13 cellular contexts compared by ENCODE assay signal in the genomic region with DNA sequence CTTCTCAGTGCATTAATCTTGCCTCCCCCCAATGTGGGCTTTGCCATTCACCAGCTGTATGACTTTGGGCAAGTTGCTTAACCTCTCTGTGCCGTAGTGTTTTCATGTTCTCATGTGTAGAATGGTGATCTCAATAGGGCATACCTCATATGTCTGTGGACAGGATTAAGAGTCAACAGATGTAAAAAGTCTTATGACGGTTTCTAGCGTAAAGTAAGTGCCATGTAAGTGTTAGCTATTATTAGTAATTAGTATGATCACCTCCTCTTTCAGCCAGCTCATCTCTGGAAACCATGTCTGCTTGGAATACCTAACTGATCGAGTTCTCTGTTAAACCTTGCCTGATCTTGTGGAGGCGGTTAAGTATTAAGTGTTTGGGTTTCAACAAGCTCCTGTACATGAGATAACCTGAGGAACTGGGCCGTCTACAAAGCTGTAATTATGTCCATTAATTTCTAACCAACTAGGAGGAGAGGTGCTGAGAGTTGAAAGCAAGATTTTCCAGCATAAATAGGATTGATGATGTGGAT.
DNase-seq lines count a peak whose midpoint lies in the region; ATAC-seq and TF ChIP-seq lines count a peak whose summit lies in the region.
"Had no signal": no experiment of that assay in that cellular context is flagged by ENCODE, and none has a peak within 500 bp of the region (broad histone marks: within the 10 kb centered on the region; RNA-seq: fewer than 3 reads in every experiment).

No MANE protein-coding gene starts in this region.

- peak overlapping the region; percentile 36 for H3K27ac Mint-ChIP-seq in central memory CD8-positive, alpha-beta T cell (ENCODE audit: low read depth)

- H3K27me3 Mint-ChIP-seq in central memory CD8-positive, alpha-beta T cell: no peaks in the 10 kb centered on the region

- H3K4me1 ChIP-seq in gastrocnemius medialis: peaks cover 9 to 13% of the 10 kb centered on the region in 2 donors

- H3K4me3 Mint-ChIP-seq in central memory CD8-positive, alpha-beta T cell: no peak overlapping the region

- H3K4me3 ChIP-seq in gastrocnemius medialis: no peak overlapping the region

- DNase-seq in central memory CD8-positive, alpha-beta T cell (ENCODE audit: low spot score in 2 of 2): no peak
- DNase-seq in gastrocnemius medialis (no peak), C1 segment of cervical spinal cord (lab: John Stamatoyannopoulos, UW) (no peak), NCI-H748 (lab: John Stamatoyannopoulos, UW; ENCODE audit: unreplicated experiment) (no peak), NCI-H128 (lab: John Stamatoyannopoulos, UW; ENCODE audit: unreplicated experiment) (no peak)
- DNase-seq: amniotic stem cell, HCEC 1CT, NCI-H187, NCI-H526 treated with DMSO at 0.1 percent for 48 hours had no signal

- H3K4me1 Mint-ChIP-seq in central memory CD8-positive, alpha-beta T cell: peaks cover 62% of the 10 kb centered on the region

- H3K9me3 ChIP-seq in gastrocnemius medialis: no peaks in the 10 kb centered on the region

- intact Hi-C loops in gastrocnemius medialis (cut with DNase I; ENCODE audit: low total_unique reads): no loop called here

- TF ChIP-seq CTCF in gastrocnemius medialis (IDR thresholded peaks at IDR 0.05 in 4 of 5, conservative IDR thresholded peaks at IDR 0.05 in 1 of 5): no peak

- H3K9me3 Mint-ChIP-seq in central memory CD8-positive, alpha-beta T cell: no peaks in the 10 kb centered on the region

- no peaks in the 10 kb centered on the region for H3K27me3 ChIP-seq in gastrocnemius medialis

- TF ChIP-seq POLR2A in gastrocnemius medialis (IDR thresholded peaks at IDR 0.05): no peak

- in situ Hi-C loops in gastrocnemius medialis (cut with MboI; ENCODE audit: low sequenced_read_pairs in 4 of 4): no loop called here

- H3K36me3 Mint-ChIP-seq in central memory CD8-positive, alpha-beta T cell (ENCODE audit: insufficient read depth): peaks cover 35% of the 10 kb centered on the region

- ATAC-seq in GM19025 (IDR thresholded peaks at IDR 0.05; ENCODE audit: low read depth, unreplicated experiment): peak; percentile 55
- ATAC-seq in HG02759 (IDR thresholded peaks at IDR 0.05; ENCODE audit: unreplicated experiment): peak; percentile 41
- no peak for ATAC-seq in central memory CD8-positive, alpha-beta T cell (replicated peaks; ENCODE audit: extremely low read depth, poor library complexity, severe bottlenecking)
- ATAC-seq in gastrocnemius medialis: no peak
- ATAC-seq in HG02571 (IDR thresholded peaks at IDR 0.05; ENCODE audit: unreplicated experiment): no peak
- ATAC-seq: sciatic nerve had no signal

- peak overlapping the region in 3 of 4 donors; percentile 7 to 96 (median 96) for H3K27ac ChIP-seq in gastrocnemius medialis

- peaks cover 0 to 8% of the 10 kb centered on the region in 2 donors for H3K36me3 ChIP-seq in gastrocnemius medialis

Comparison
In these comparisons a context has a peak if more than half of its experiments do, and no peak if none do; other contexts are left out.
1. ATAC-seq: peak in GM19025 (single experiment) and HG02759 (single experiment); none in central memory CD8-positive, alpha-beta T cell (single experiment), gastrocnemius medialis (0 of 2) and HG02571 (single experiment).